In the genomic region with DNA sequence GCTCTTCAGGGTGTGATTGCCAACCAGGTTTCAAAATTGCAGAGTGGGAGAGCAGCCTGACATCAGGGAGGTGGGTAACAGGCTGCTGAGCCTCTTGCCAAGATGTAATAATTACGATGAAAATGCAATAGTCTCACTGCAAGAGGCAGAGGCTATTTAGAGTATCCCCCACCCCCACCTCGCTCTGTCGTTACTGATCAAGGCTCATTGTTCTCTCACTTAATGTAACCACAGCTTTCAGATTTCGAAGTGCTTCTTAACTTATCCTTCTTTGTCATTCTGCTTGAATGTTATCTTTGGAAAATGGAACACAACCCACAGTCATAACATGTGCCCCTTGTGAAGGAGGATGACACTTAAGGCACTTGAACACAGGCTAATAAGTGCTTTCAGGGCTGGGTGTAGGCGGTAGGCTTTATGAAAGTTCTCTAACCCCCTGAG, we compare ENCODE assay signal across 1 cellular context.
TF ChIP-seq lines count a peak whose summit lies in the region.

No MANE protein-coding gene starts in this region.

TF ChIP-seq in SK-N-SH, 30 proteins besides CTCF, POLR2A, EP300 and RAD21 (continued from another document):
- TF ChIP-seq, protein P1, sequence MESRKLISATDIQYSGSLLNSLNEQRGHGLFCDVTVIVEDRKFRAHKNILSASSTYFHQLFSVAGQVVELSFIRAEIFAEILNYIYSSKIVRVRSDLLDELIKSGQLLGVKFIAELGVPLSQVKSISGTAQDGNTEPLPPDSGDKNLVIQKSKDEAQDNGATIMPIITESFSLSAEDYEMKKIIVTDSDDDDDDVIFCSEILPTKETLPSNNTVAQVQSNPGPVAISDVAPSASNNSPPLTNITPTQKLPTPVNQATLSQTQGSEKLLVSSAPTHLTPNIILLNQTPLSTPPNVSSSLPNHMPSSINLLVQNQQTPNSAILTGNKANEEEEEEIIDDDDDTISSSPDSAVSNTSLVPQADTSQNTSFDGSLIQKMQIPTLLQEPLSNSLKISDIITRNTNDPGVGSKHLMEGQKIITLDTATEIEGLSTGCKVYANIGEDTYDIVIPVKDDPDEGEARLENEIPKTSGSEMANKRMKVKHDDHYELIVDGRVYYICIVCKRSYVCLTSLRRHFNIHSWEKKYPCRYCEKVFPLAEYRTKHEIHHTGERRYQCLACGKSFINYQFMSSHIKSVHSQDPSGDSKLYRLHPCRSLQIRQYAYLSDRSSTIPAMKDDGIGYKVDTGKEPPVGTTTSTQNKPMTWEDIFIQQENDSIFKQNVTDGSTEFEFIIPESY (IDR thresholded peaks at IDR 0.05; ENCODE audit: borderline replicate concordance, low read depth), result no peak
- TF ChIP-seq ELF1 (IDR thresholded peaks at IDR 0.05), result no peak
- TF ChIP-seq, protein P2, sequence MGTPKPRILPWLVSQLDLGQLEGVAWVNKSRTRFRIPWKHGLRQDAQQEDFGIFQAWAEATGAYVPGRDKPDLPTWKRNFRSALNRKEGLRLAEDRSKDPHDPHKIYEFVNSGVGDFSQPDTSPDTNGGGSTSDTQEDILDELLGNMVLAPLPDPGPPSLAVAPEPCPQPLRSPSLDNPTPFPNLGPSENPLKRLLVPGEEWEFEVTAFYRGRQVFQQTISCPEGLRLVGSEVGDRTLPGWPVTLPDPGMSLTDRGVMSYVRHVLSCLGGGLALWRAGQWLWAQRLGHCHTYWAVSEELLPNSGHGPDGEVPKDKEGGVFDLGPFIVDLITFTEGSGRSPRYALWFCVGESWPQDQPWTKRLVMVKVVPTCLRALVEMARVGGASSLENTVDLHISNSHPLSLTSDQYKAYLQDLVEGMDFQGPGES (IDR thresholded peaks at IDR 0.05; ENCODE audit: low read depth, low read length), result no peak
